Comparison of ENCODE assay signal across 1 cellular context in genomic region chr17:43170766-43171681, GRCh38.
TF ChIP-seq lines count a peak whose summit lies in the region.

Gene NBR1 (plus strand): TSS chr17:43171214. CDS start chr17:43175800, 4,586 bp downstream.

TF ChIP-seq in HEK293, 187 proteins besides CTCF, POLR2A, EP300 and RAD21 (continued from another document and continues in another):
- TF ChIP-seq ZNF518A (tag by site-specific recombination; conservative IDR thresholded peaks at IDR 0.05; ENCODE audit: low read depth) (no peak), ZNF138 (tag by site-specific recombination; IDR thresholded peaks at IDR 0.05; ENCODE audit: borderline replicate concordance) (no peak), ZBTB17 (tag by site-specific recombination; IDR thresholded peaks at IDR 0.05) (peak; percentile 55; the same call in 1 of the 2 replicates), ZNF585B (tag by site-specific recombination; IDR thresholded peaks at IDR 0.05) (no peak), ZNF792 (tag by site-specific recombination; IDR thresholded peaks at IDR 0.05) (no peak), ZSCAN5A (tag by site-specific recombination; IDR thresholded peaks at IDR 0.05) (no peak), ZFP41 (tag by site-specific recombination; IDR thresholded peaks at IDR 0.05; ENCODE audit: borderline replicate concordance) (no peak), ZNF596 (tag by site-specific recombination; IDR thresholded peaks at IDR 0.05) (no peak), ZBTB10 (tag by site-specific recombination; IDR thresholded peaks at IDR 0.05) (peak; percentile 92), ZNF785 (tag by site-specific recombination; IDR thresholded peaks at IDR 0.05) (no peak), HOXC10 (CRISPR knock-in tag; IDR thresholded peaks at IDR 0.05) (no peak), ZBTB48 (tag by site-specific recombination; IDR thresholded peaks at IDR 0.05) (peak; percentile 67), ZNF623 (tag by site-specific recombination; IDR thresholded peaks at IDR 0.05) (no peak), ZNF292 (tag by site-specific recombination; IDR thresholded peaks at IDR 0.05; ENCODE audit: borderline replicate concordance, low read depth) (no peak), ZNF548 (tag by site-specific recombination; IDR thresholded peaks at IDR 0.05) (no peak), ZNF266 (tag by site-specific recombination; IDR thresholded peaks at IDR 0.05; ENCODE audit: low read depth) (no peak), SP7 (tag by site-specific recombination; IDR thresholded peaks at IDR 0.05) (peak; percentile 13; the same call in 1 of the 2 replicates), SP3 (tag by site-specific recombination; IDR thresholded peaks at IDR 0.05) (peak; percentile 75), ZNF433 (tag by site-specific recombination; IDR thresholded peaks at IDR 0.05; ENCODE audit: low read depth) (no peak), ZNF560 (tag by site-specific recombination; IDR thresholded peaks at IDR 0.05; ENCODE audit: borderline replicate concordance) (no peak), HIC1 (tag by site-specific recombination; IDR thresholded peaks at IDR 0.05) (no peak), PBX3 (CRISPR knock-in tag; IDR thresholded peaks at IDR 0.05) (peak; percentile 98), ZNF776 (tag by site-specific recombination; IDR thresholded peaks at IDR 0.05; ENCODE audit: borderline replicate concordance) (no peak), ZBTB21 (tag by site-specific recombination; IDR thresholded peaks at IDR 0.05) (peak; percentile 10; the same call in 1 of the 2 replicates), ZNF239 (tag by site-specific recombination; IDR thresholded peaks at IDR 0.05) (no peak), ZNF571 (tag by site-specific recombination; IDR thresholded peaks at IDR 0.05) (no peak), REST (tag by site-specific recombination; IDR thresholded peaks at IDR 0.05) (no peak), ZNF660 (tag by site-specific recombination; IDR thresholded peaks at IDR 0.05) (peak; percentile 40; the same call in 1 of the 2 replicates), YY2 (tag by site-specific recombination; IDR thresholded peaks at IDR 0.05) (peak; percentile 42; the same call in 1 of the 2 replicates), ZNF558 (tag by site-specific recombination; IDR thresholded peaks at IDR 0.05) (no peak), ZNF610 (tag by site-specific recombination; IDR thresholded peaks at IDR 0.05; ENCODE audit: borderline replicate concordance) (no peak), RBAK (tag by site-specific recombination; IDR thresholded peaks at IDR 0.05) (no peak), ZNF350 (tag by site-specific recombination; IDR thresholded peaks at IDR 0.05) (no peak), ZNF645 (tag by site-specific recombination; IDR thresholded peaks at IDR 0.05) (no peak), ZNF692 (tag by site-specific recombination; IDR thresholded peaks at IDR 0.05) (no peak; the same call in 1 of the 2 replicates), ZNF280D (tag by site-specific recombination; IDR thresholded peaks at IDR 0.05) (no peak), KLF9 (tag by site-specific recombination; IDR thresholded peaks at IDR 0.05; ENCODE audit: low read depth) (peak; percentile 26; the same call in 1 of the 2 replicates)
